8 cellular contexts compared by ENCODE assay signal in genomic region chr2:102103992-102104871, GRCh38. TPM values are rescaled to one million over a fixed set of nuclear protein-coding genes. Genes with fewer than 3 reads are reported as not detected.
A peak's percentile ranks its signal among the peaks of the same experiment; 100 is the strongest.
DNase-seq lines count a peak whose midpoint lies in the region; ATAC-seq, FAIRE-seq and TF ChIP-seq lines count a peak whose summit lies in the region.

No MANE protein-coding gene starts in this region.

- in situ Hi-C loops in HepG2 (cut with HindIII; ENCODE audit: extremely low pct_ligation_motif_present, low pct_unique_long_range_greater_than_20kb): loop anchor here (10.0 kb wide), 1 partner anchor 79 kb away; no protein-coding TSS in a partner anchor

- H3K9me2 ChIP-seq in SK-N-SH: no peaks in the 10 kb centered on the region

- H4K20me1 ChIP-seq in SK-N-SH (ENCODE audit: insufficient read depth): no peaks in the 10 kb centered on the region
- H4K20me1 ChIP-seq in HepG2 (ENCODE audit: insufficient read depth, low read length): no peaks in the 10 kb centered on the region

- H3K27me3 ChIP-seq in SK-N-SH (ENCODE audit: insufficient read depth) (no peaks in the 10 kb centered on the region), HepG2 (ENCODE audit: control insufficient read depth in 1 of 2, insufficient read depth in 2 of 2, low read length in 2 of 2) (no peaks in the 10 kb centered on the region)

- H3K4me2 ChIP-seq in SK-N-SH: peak overlapping the region; percentile 72
- H3K4me2 ChIP-seq in HepG2 (ENCODE audit: low read depth, low read length): no peak overlapping the region

- no peaks in the 10 kb centered on the region; the same call in 1 of the 2 replicates for H3K79me2 ChIP-seq in SK-N-SH (ENCODE audit: insufficient read depth)
- H3K79me2 ChIP-seq in HepG2 (ENCODE audit: insufficient read depth, low read length): no peaks in the 10 kb centered on the region

- FAIRE-seq in HepG2 (lab: Jason Lieb, UNC): no peak

- peak; percentile 57 for ATAC-seq in GM18508 (IDR thresholded peaks at IDR 0.05; ENCODE audit: insufficient read depth, unreplicated experiment)
- ATAC-seq in HG02840 (IDR thresholded peaks at IDR 0.05; ENCODE audit: low FRiP score, unreplicated experiment): peak; percentile 75
- ATAC-seq in HepG2: no peak
- ATAC-seq in HG03045 (IDR thresholded peaks at IDR 0.05; ENCODE audit: unreplicated experiment): no peak

- no TSS peak for BruUV-seq in HepG2 (replicated peaks; lab: Mats Ljungman, UMichigan)

- peaks cover 10% of the 10 kb centered on the region for H3F3A ChIP-seq in SK-N-SH (replicated peaks; ENCODE audit: insufficient read depth)

- H2AFZ ChIP-seq in SK-N-SH (ENCODE audit: low read depth) (peak overlapping the region; percentile 44), HepG2 (ENCODE audit: low read length) (no peak overlapping the region)

- 13% methylated on average over 15 of the region's 15 CpGs for WGBS in SK-N-SH (ENCODE audit: low lambda C conversion rate)
- 85% methylated on average over 15 of the region's 15 CpGs for WGBS in HepG2 (ENCODE audit: low lambda C conversion rate)

- TF ChIP-seq RAD21 in SK-N-SH (IDR thresholded peaks at IDR 0.05; ENCODE audit: low read length) (no peak), HepG2 (CRISPR knock-in tag; IDR thresholded peaks at IDR 0.05) (no peak)

- H3K4me1 ChIP-seq in SK-N-SH (ENCODE audit: control insufficient read depth in 1 of 2, insufficient read depth in 2 of 2, low read depth in 1 of 2, low read length in 1 of 2) (peaks cover 0 to 15% of the 10 kb centered on the region in 2 experiments; a peak in 3 of 4 replicates), HepG2 (ENCODE audit: insufficient read depth, low read length) (peaks cover 98% of the 10 kb centered on the region)

- POLR2A ChIA-PET in SK-N-SH (lab: Yijun Ruan, JAX): no interaction called here
- POLR2A ChIA-PET in HepG2 (lab: Yijun Ruan, JAX): interaction anchor here (1.2 kb wide), 1 partner anchor 47 kb away, joined by 4 read pairs; no protein-coding TSS in a partner anchor

- peak overlapping the region; percentile 13 to 72; a peak in 2 of 4 replicates for H3K27ac ChIP-seq in SK-N-SH (ENCODE audit: low read depth in 2 of 2, low read length in 1 of 2)
- H3K27ac ChIP-seq in HepG2 (ENCODE audit: extremely low read length, insufficient read depth, low read length): peak overlapping the region; percentile 26

- no peaks in the 10 kb centered on the region for H3K36me3 ChIP-seq in SK-N-SH (replicated peaks in 1 of 2; ENCODE audit: control insufficient read depth in 1 of 2, insufficient read depth in 2 of 2, low read length in 1 of 2)
- H3K36me3 ChIP-seq in HepG2 (replicated peaks in 1 of 2; ENCODE audit: control insufficient read depth in 1 of 2, insufficient read depth in 2 of 2, low read length in 2 of 2): no peaks in the 10 kb centered on the region; a peak in 1 of 5 replicates

- intact Hi-C loops in HepG2 (cut with micrococcal nuclease; ENCODE audit: unreplicated experiment): no loop called here

- TF ChIP-seq CTCF in SK-N-SH (IDR thresholded peaks at IDR 0.05) (no peak), HepG2 (CRISPR knock-in tag; IDR thresholded peaks at IDR 0.05) (no peak)

- TF ChIP-seq EP300 in SK-N-SH (IDR thresholded peaks at IDR 0.05; ENCODE audit: borderline replicate concordance in 1 of 2, low read depth in 1 of 2, low read length in 1 of 2): no peak
- TF ChIP-seq EP300 in HepG2 (IDR thresholded peaks at IDR 0.05; ENCODE audit: low read depth in 2 of 2, low read length in 2 of 2): no peak
- TF ChIP-seq EP300 in HepG2 (CRISPR knock-in tag; IDR thresholded peaks at IDR 0.05; ENCODE audit: borderline replicate concordance): no peak

- CTCF ChIA-PET in SK-N-SH (lab: Yijun Ruan, JAX) (interaction anchor here (0.7 to 1.4 kb wide), 3 partner anchors 9 to 97 kb away, joined by 3 to 4 read pairs (median 3); no protein-coding TSS in a partner anchor), HepG2 (lab: Yijun Ruan, JAX; ENCODE audit: low intra/inter-chr PET ratio, low total read pairs) (no interaction called here)

- DNase-seq in SK-N-SH: no peak
- peak; percentile 50 for DNase-seq in amniotic stem cell (lab: John Stamatoyannopoulos, UW)
- DNase-seq in HepG2 (ENCODE audit: low spot score): no peak
- peak; percentile 59 to 76 for DNase-seq in stimulated activated CD8-positive, alpha-beta memory T cell treated with anti-CD3 and anti-CD28 coated beads, Interleukin-15, amount 100 ng/mL, for 48 hours (ENCODE audit: low read depth in 2 of 2)
- DNase-seq in NCI-H82 treated with DMSO at 0.1 percent for 48 hours (lab: John Stamatoyannopoulos, UW; ENCODE audit: unreplicated experiment): no peak

- no peak for TF ChIP-seq POLR2A in HepG2 (IDR thresholded peaks at IDR 0.05; ENCODE audit: insufficient read depth in 1 of 2, low read depth in 2 of 2, low read length in 2 of 2)

- H3K4me3 ChIP-seq in SK-N-SH (ENCODE audit: low read depth in 2 of 2, low read length in 1 of 2) (peak overlapping the region; percentile 37 to 47), HepG2 (replicated peaks in 1 of 3; ENCODE audit: insufficient read depth in 1 of 3, low read depth in 2 of 3, low read length in 3 of 3) (no peak overlapping the region)

- no peaks in the 10 kb centered on the region for H3K9me3 ChIP-seq in SK-N-SH
- H3K9me3 ChIP-seq in HepG2 (ENCODE audit: low read length): no peaks in the 10 kb centered on the region

- H3K9ac ChIP-seq in SK-N-SH (peak overlapping the region; percentile 46), HepG2 (ENCODE audit: insufficient read depth, low read depth, low read length) (no peak overlapping the region; the same call in 1 of the 2 replicates)

TF ChIP-seq in SK-N-SH, 30 proteins besides CTCF, POLR2A, EP300 and RAD21 (continues in another document):
- TF ChIP-seq, protein P1, sequence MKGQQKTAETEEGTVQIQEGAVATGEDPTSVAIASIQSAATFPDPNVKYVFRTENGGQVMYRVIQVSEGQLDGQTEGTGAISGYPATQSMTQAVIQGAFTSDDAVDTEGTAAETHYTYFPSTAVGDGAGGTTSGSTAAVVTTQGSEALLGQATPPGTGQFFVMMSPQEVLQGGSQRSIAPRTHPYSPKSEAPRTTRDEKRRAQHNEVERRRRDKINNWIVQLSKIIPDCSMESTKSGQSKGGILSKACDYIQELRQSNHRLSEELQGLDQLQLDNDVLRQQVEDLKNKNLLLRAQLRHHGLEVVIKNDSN (IDR thresholded peaks at IDR 0.05; ENCODE audit: borderline replicate concordance, low read depth): no peak
- TF ChIP-seq TEAD4 (IDR thresholded peaks at IDR 0.05; ENCODE audit: borderline replicate concordance, insufficient read depth) (0 out of 2 replicates have a peak, but pooled peaks have one; percentile 8), YY1 (IDR thresholded peaks at IDR 0.05; ENCODE audit: low read depth) (no peak), RFX5 (IDR thresholded peaks at IDR 0.05; ENCODE audit: low read length) (no peak), TCF12 (IDR thresholded peaks at IDR 0.05) (peak; percentile 39; the same call in 1 of the 2 replicates), EZH2phosphoT487 (IDR thresholded peaks at IDR 0.05; ENCODE audit: borderline replicate concordance, low read depth) (no peak)

TF ChIP-seq in HepG2, 621 proteins besides CTCF, POLR2A, EP300 and RAD21 (continues in another document):
- TF ChIP-seq, protein P2, sequence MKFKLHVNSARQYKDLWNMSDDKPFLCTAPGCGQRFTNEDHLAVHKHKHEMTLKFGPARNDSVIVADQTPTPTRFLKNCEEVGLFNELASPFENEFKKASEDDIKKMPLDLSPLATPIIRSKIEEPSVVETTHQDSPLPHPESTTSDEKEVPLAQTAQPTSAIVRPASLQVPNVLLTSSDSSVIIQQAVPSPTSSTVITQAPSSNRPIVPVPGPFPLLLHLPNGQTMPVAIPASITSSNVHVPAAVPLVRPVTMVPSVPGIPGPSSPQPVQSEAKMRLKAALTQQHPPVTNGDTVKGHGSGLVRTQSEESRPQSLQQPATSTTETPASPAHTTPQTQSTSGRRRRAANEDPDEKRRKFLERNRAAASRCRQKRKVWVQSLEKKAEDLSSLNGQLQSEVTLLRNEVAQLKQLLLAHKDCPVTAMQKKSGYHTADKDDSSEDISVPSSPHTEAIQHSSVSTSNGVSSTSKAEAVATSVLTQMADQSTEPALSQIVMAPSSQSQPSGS (CRISPR knock-in tag; IDR thresholded peaks at IDR 0.05): no peak
- no peak for TF ChIP-seq NPAS2 (CRISPR knock-in tag; IDR thresholded peaks at IDR 0.05; ENCODE audit: borderline replicate concordance)
- TF ChIP-seq ZNF781 (CRISPR knock-in tag; IDR thresholded peaks at IDR 0.05; ENCODE audit: borderline replicate concordance, not compliant biosample characterization): no peak
- no peak for TF ChIP-seq KDM2A (CRISPR knock-in tag; IDR thresholded peaks at IDR 0.05; ENCODE audit: borderline replicate concordance, low read depth)
- no peak for TF ChIP-seq PPARG (CRISPR knock-in tag; conservative IDR thresholded peaks at IDR 0.05)

RNA-seq across cellular contexts. Expression of gene IL1R1, which starts 38.3 kb away (rescaled TPM):
- 13.3 and 20.5 TPM in 2 replicates for polyA plus RNA-seq in SK-N-SH (2012; rRNA removed)
- 19.9 and 20.1 TPM in 2 replicates for polyA plus RNA-seq in SK-N-SH (2012; cell fraction: cytosol; rRNA removed)
- polyA plus RNA-seq in SK-N-SH (2012; cell fraction: nucleus; rRNA removed): 9.1 and 20.8 TPM in 2 replicates
- 38.0 and 48.3 TPM in 2 replicates for total RNA-seq in HepG2 (2016; rRNA removed; fragmentation: Illumina TruSeq; extraction: Trizol)
- total RNA-seq in HepG2 (2016; cell fraction: cytosol; rRNA removed; fragmentation: Illumina TruSeq; extraction: Trizol; ENCODE audit: low read depth): 15.9 and 21.1 TPM in 2 replicates
- 40.6 and 43.4 TPM in 2 replicates for total RNA-seq in HepG2 (2016; cell fraction: insoluble cytoplasmic fraction; rRNA removed; fragmentation: Illumina TruSeq; extraction: Trizol)
- total RNA-seq in HepG2 (2016; cell fraction: membrane; rRNA removed; fragmentation: Illumina TruSeq; extraction: Trizol): 64.6 and 78.0 TPM in 2 replicates
- total RNA-seq in HepG2 (2016; cell fraction: nucleus; rRNA removed; fragmentation: Illumina TruSeq; extraction: Trizol): 35.3 and 37.4 TPM in 2 replicates
- 81.2 and 93.1 TPM in 2 replicates for polyA plus RNA-seq in HepG2 (2011; rRNA removed)
- 67.4 and 75.1 TPM in 2 replicates for polyA plus RNA-seq in HepG2 (2011; cell fraction: cytosol; rRNA removed)
- 35.7 and 38.6 TPM in 2 replicates for polyA plus RNA-seq in HepG2 (2011; cell fraction: nucleus; rRNA removed)
- polyA plus RNA-seq in HepG2 (2012): 30.0 and 50.4 TPM in 2 replicates
- 29.7 and 33.1 TPM in 2 replicates for polyA plus RNA-seq in HepG2 (2016; cell fraction: cytosol; fragmentation: Illumina TruSeq; extraction: Trizol; ENCODE audit: low read depth)
- 48.4 and 48.5 TPM in 2 replicates for polyA plus RNA-seq in HepG2 (2016; cell fraction: insoluble cytoplasmic fraction; fragmentation: Illumina TruSeq; extraction: Trizol; ENCODE audit: low read depth)
- 58.8 and 67.5 TPM in 2 replicates for polyA plus RNA-seq in HepG2 (2016; cell fraction: membrane; fragmentation: Illumina TruSeq; extraction: Trizol; ENCODE audit: low read depth)
- polyA plus RNA-seq in HepG2 (2016; cell fraction: nucleus; fragmentation: Illumina TruSeq; extraction: Trizol; ENCODE audit: insufficient read depth, low read depth): 57.0 and 61.8 TPM in 2 replicates
- polyA minus RNA-seq in HepG2 (2011; rRNA and poly(A)+ RNA removed; ENCODE audit: low replicate concordance): 1.5 and 93.0 TPM in 2 replicates
- polyA minus RNA-seq in HepG2 (2011; cell fraction: cytosol; rRNA and poly(A)+ RNA removed): 52.1 and 62.2 TPM in 2 replicates
- 50.9 and 53.8 TPM in 2 replicates for polyA minus RNA-seq in HepG2 (2011; cell fraction: nucleus; rRNA and poly(A)+ RNA removed)

Comparison
In these comparisons a context has a peak if more than half of its experiments do, and no peak if none do; other contexts are left out.
1. ATAC-seq: peak in GM18508 (single experiment) and HG02840 (single experiment); none in HepG2 (single experiment) and HG03045 (single experiment).
2. DNase-seq: peak in amniotic stem cell (single experiment) and stimulated activated CD8-positive, alpha-beta memory T cell treated with anti-CD3 and anti-CD28 coated beads, Interleukin-15, amount 100 ng/mL, for 48 hours (2 of 2); none in SK-N-SH (single experiment), HepG2 (single experiment) and NCI-H82 treated with DMSO at 0.1 percent for 48 hours (single experiment).
3. H3K4me3 ChIP-seq: peak in SK-N-SH (2 of 2); none in HepG2 (0 of 3).